Comparison of ENCODE assay signal across 3 cellular contexts in the genomic region with DNA sequence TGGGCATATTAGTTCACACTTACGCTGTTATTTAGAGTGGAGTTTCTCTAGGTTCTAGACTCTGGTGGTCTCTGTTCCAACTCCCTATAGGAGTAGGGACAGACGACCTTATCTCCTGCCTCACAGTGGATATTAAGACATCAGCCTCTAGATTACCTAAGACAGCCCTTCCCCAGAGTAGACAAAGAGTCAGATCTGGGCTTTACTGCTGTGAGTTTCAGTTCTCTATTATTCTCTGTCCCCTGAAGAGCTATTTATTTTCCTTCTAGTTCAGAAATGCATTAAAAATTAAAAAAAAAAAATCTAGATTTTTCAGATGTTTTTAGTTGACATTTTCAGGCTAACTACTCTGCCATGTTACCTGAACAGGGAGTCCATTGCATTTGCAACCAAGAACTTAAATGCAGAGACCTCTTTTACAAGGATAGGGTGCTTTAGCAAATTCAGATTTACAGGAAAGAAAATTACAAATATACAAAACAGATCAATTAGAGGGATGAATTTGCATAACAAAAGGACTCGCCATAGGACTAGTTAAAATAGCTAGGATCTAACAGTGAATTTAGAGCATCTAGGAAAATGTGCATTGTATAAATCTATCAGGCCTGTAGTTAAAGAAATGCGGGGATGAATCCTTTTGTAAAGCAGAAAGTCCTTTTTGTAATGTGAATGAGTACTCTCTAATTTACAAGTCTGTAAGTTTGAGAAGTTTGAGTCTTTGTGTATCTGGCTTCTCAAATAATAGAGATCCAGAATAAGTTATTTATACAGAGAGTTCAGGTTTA.
TF ChIP-seq lines count a peak whose summit lies in the region.

No MANE protein-coding gene starts in this region.

TF ChIP-seq in GM23338, 12 proteins besides CTCF, POLR2A, EP300 and RAD21 (continues in another document):
- TF ChIP-seq POLR2AphosphoS5 (IDR thresholded peaks at IDR 0.05; ENCODE audit: low read depth) (no peak), JUNB (IDR thresholded peaks at IDR 0.05; ENCODE audit: unreplicated experiment) (no peak), NANOG (IDR thresholded peaks at IDR 0.05; ENCODE audit: borderline replicate concordance) (peak; percentile 39; the same call in 1 of the 2 replicates), EZH2 (IDR thresholded peaks at IDR 0.05; ENCODE audit: low read depth, unreplicated experiment) (no peak), ZNF114 (CRISPR knock-in tag; IDR thresholded peaks at IDR 0.05) (no peak), CREB1 (CRISPR knock-in tag; IDR thresholded peaks at IDR 0.05; ENCODE audit: low read depth) (0 out of 2 replicates have a peak, but pooled peaks have one; percentile 34)
- TF ChIP-seq, protein P1, sequence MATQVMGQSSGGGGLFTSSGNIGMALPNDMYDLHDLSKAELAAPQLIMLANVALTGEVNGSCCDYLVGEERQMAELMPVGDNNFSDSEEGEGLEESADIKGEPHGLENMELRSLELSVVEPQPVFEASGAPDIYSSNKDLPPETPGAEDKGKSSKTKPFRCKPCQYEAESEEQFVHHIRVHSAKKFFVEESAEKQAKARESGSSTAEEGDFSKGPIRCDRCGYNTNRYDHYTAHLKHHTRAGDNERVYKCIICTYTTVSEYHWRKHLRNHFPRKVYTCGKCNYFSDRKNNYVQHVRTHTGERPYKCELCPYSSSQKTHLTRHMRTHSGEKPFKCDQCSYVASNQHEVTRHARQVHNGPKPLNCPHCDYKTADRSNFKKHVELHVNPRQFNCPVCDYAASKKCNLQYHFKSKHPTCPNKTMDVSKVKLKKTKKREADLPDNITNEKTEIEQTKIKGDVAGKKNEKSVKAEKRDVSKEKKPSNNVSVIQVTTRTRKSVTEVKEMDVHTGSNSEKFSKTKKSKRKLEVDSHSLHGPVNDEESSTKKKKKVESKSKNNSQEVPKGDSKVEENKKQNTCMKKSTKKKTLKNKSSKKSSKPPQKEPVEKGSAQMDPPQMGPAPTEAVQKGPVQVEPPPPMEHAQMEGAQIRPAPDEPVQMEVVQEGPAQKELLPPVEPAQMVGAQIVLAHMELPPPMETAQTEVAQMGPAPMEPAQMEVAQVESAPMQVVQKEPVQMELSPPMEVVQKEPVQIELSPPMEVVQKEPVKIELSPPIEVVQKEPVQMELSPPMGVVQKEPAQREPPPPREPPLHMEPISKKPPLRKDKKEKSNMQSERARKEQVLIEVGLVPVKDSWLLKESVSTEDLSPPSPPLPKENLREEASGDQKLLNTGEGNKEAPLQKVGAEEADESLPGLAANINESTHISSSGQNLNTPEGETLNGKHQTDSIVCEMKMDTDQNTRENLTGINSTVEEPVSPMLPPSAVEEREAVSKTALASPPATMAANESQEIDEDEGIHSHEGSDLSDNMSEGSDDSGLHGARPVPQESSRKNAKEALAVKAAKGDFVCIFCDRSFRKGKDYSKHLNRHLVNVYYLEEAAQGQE (IDR thresholded peaks at IDR 0.05; ENCODE audit: unreplicated experiment), result no peak

TF ChIP-seq in H1, 55 proteins besides CTCF, POLR2A, EP300 and RAD21 (continues in another document):
- TF ChIP-seq CTBP2 (IDR thresholded peaks at IDR 0.05; ENCODE audit: borderline replicate concordance, insufficient read depth, insufficient read length, low read length), result no peak
- no peak for TF ChIP-seq TAF1 (IDR thresholded peaks at IDR 0.05; ENCODE audit: low read depth, low read length)
- TF ChIP-seq RXRA (IDR thresholded peaks at IDR 0.05; ENCODE audit: insufficient read depth, low read depth, low read length), result no peak
- peak; percentile 67 for TF ChIP-seq NANOG (IDR thresholded peaks at IDR 0.05; ENCODE audit: insufficient read depth, low read depth, low read length, poor library complexity, severe bottlenecking)
- TF ChIP-seq RNF2 (IDR thresholded peaks at IDR 0.05; ENCODE audit: borderline replicate concordance, low read depth, low read length, missing control alignments, poor library complexity, severe bottlenecking), result no peak
- no peak for TF ChIP-seq KDM1A (IDR thresholded peaks at IDR 0.05; ENCODE audit: borderline replicate concordance, low read length)
- peak; percentile 77; the same call in 1 of the 2 replicates for TF ChIP-seq POU5F1 (IDR thresholded peaks at IDR 0.05; ENCODE audit: low read depth, low read length)
- no peak for TF ChIP-seq GABPA (IDR thresholded peaks at IDR 0.05; ENCODE audit: borderline replicate concordance, insufficient read depth, low read length)
- TF ChIP-seq HDAC2 (IDR thresholded peaks at IDR 0.05; ENCODE audit: borderline replicate concordance in 1 of 2, low read depth in 2 of 2, low read length in 2 of 2), result no peak
- TF ChIP-seq, protein P2, sequence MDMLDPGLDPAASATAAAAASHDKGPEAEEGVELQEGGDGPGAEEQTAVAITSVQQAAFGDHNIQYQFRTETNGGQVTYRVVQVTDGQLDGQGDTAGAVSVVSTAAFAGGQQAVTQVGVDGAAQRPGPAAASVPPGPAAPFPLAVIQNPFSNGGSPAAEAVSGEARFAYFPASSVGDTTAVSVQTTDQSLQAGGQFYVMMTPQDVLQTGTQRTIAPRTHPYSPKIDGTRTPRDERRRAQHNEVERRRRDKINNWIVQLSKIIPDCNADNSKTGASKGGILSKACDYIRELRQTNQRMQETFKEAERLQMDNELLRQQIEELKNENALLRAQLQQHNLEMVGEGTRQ (IDR thresholded peaks at IDR 0.05; ENCODE audit: low read length), result no peak
- TF ChIP-seq SP4 (IDR thresholded peaks at IDR 0.05; ENCODE audit: low read length), result no peak

TF ChIP-seq in SK-N-SH treated with all-trans-retinoic acid at 6 μM for 48 hours, 23 proteins besides CTCF, POLR2A, EP300 and RAD21 (continued from another document):
- no peak for TF ChIP-seq ZFP3 (CRISPR knock-in tag; IDR thresholded peaks at IDR 0.05)
- TF ChIP-seq, protein P3, sequence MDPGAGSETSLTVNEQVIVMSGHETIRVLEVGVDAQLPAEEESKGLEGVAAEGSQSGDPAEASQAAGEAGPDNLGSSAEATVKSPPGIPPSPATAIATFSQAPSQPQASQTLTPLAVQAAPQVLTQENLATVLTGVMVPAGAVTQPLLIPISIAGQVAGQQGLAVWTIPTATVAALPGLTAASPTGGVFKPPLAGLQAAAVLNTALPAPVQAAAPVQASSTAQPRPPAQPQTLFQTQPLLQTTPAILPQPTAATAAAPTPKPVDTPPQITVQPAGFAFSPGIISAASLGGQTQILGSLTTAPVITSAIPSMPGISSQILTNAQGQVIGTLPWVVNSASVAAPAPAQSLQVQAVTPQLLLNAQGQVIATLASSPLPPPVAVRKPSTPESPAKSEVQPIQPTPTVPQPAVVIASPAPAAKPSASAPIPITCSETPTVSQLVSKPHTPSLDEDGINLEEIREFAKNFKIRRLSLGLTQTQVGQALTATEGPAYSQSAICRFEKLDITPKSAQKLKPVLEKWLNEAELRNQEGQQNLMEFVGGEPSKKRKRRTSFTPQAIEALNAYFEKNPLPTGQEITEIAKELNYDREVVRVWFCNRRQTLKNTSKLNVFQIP (CRISPR knock-in tag; IDR thresholded peaks at IDR 0.05; ENCODE audit: borderline replicate concordance, low read depth), result no peak
